ENCODE assay signal across 5 cellular contexts in the genomic region with DNA sequence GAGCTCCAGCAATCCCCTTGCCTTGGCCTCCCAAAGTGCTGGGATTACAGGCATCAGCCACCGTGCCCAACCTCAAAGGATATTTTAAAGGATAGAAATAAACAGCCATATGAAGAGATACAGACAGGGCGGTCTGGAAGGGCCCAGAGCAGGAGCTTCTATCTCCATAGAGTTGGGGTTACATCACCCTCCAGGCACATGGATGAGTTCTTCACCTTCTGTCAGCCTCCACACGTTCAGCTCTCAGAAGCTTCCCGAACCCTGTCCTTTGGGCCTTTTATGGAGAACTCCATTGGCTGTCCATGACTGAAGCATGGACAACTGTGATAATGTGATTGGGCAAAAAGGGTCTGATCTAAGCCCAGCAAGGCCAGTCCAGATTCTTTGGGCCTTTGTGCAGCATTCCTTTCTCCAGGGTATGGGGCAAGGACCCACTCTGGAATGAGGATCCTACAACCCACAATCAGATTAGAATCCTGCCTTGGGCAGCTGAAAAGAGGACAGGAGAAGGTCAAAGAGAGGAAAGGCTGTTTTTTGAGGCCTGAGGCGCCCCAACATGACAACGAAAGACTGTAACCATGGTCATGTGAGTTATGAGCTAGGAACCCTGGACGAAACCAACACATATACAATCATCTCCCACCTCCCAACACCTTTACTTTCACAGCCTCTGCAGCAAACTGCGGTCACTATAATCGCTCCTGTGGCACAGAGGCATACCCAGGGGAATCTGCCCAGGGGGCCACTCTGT. TPM values are rescaled to one million over a fixed set of nuclear protein-coding genes. Genes with fewer than 3 reads are reported as not detected.
DNase-seq lines count a peak whose midpoint lies in the region; ATAC-seq, FAIRE-seq and TF ChIP-seq lines count a peak whose summit lies in the region.
"Not testable (repeated sequence)": the region's sequence is repeated elsewhere in the genome, so short reads cannot be mapped to it uniquely, and the experiment has no call there.

No MANE protein-coding gene starts in this region.

- in situ Hi-C loops in HepG2 (cut with HindIII; ENCODE audit: extremely low pct_ligation_motif_present, low pct_unique_long_range_greater_than_20kb), result not testable (repeated sequence)

- H3K4me3 Mint-ChIP-seq in osteocyte (ENCODE audit: unreplicated experiment), result not testable (repeated sequence)

- H3K36me3 Mint-ChIP-seq in osteocyte (ENCODE audit: unreplicated experiment), result not testable (repeated sequence)

- not testable (repeated sequence) for H3K9me3 ChIP-seq in HepG2 (ENCODE audit: low read length)

- peak; percentile 8 for ATAC-seq in HepG2

- not testable (repeated sequence) for BruUV-seq in HepG2 (replicated peaks; lab: Mats Ljungman, UMichigan)

- TF ChIP-seq POLR2A in GM12891 (IDR thresholded peaks at IDR 0.05; ENCODE audit: low read depth, low read length), result not testable (repeated sequence)
- TF ChIP-seq POLR2A in HepG2 (IDR thresholded peaks at IDR 0.05; ENCODE audit: insufficient read depth in 1 of 2, low read depth in 2 of 2, low read length in 2 of 2), result peak in 1 of 2 experiments; percentile 46; a peak in 2 of 4 replicates

- intact Hi-C loops in HepG2 (cut with micrococcal nuclease; ENCODE audit: unreplicated experiment), result not testable (repeated sequence)

- not testable (repeated sequence) for H3K79me2 ChIP-seq in HepG2 (ENCODE audit: insufficient read depth, low read length)

- not testable (repeated sequence) for H4K20me1 ChIP-seq in HepG2 (ENCODE audit: insufficient read depth, low read length)

- H3K27ac ChIP-seq in RWPE1 (0 out of 2 replicates have a peak overlapping the region, but pooled peaks have one; percentile 75), HepG2 (ENCODE audit: extremely low read length, insufficient read depth, low read length) (peak overlapping the region; percentile 83)

- not testable (repeated sequence) for TF ChIP-seq CTCF in RWPE1 (conservative IDR thresholded peaks at IDR 0.05; ENCODE audit: low read depth); bronchial epithelial cell (IDR thresholded peaks at IDR 0.05; ENCODE audit: insufficient read depth, low read length, severe bottlenecking); HepG2 (CRISPR knock-in tag; IDR thresholded peaks at IDR 0.05); osteocyte (IDR thresholded peaks at IDR 0.05)

- H3K4me1 Mint-ChIP-seq in osteocyte (ENCODE audit: unreplicated experiment), result not testable (repeated sequence)

- peak overlapping the region; percentile 59; the same call in 1 of the 2 replicates for H3K9ac ChIP-seq in HepG2 (ENCODE audit: insufficient read depth, low read depth, low read length)

- not testable (repeated sequence) for H3K27me3 Mint-ChIP-seq in osteocyte (ENCODE audit: unreplicated experiment)

- DNase-seq in GM12891 (ENCODE audit: insufficient read length, low spot score); RWPE1 (ENCODE audit: low spot score); bronchial epithelial cell (ENCODE audit: low read depth); HepG2 (ENCODE audit: low spot score); osteocyte (ENCODE audit: extremely low spot score, unreplicated experiment): not testable (repeated sequence)

- H3K4me1 ChIP-seq in HepG2 (ENCODE audit: insufficient read depth, low read length), result peaks cover 66% of the 10 kb centered on the region

- not testable (repeated sequence) for H3K4me2 ChIP-seq in HepG2 (ENCODE audit: low read depth, low read length)

- not testable (repeated sequence) for H3K4me3 ChIP-seq in bronchial epithelial cell (ENCODE audit: low read depth, low read length); HepG2 (replicated peaks in 1 of 3; ENCODE audit: insufficient read depth in 1 of 3, low read depth in 2 of 3, low read length in 3 of 3)

- not testable (repeated sequence) for H3K27me3 ChIP-seq in bronchial epithelial cell (ENCODE audit: control insufficient read depth, insufficient read depth, low read length); HepG2 (ENCODE audit: control insufficient read depth in 1 of 2, insufficient read depth in 2 of 2, low read length in 2 of 2)

- H2AFZ ChIP-seq in HepG2 (ENCODE audit: low read length), result not testable (repeated sequence)

- not testable (repeated sequence) for H3K9me3 Mint-ChIP-seq in osteocyte (ENCODE audit: unreplicated experiment)

- peak; percentile 84 for FAIRE-seq in GM12891 (lab: Jason Lieb, UNC)
- FAIRE-seq in bronchial epithelial cell (lab: Jason Lieb, UNC), result peak; percentile 99
- FAIRE-seq in HepG2 (lab: Jason Lieb, UNC), result peak; percentile 73

- TF ChIP-seq EP300 in HepG2 (IDR thresholded peaks at IDR 0.05; ENCODE audit: low read depth in 2 of 2, low read length in 2 of 2); HepG2 (CRISPR knock-in tag; IDR thresholded peaks at IDR 0.05; ENCODE audit: borderline replicate concordance): not testable (repeated sequence)

- H3K36me3 ChIP-seq in bronchial epithelial cell (ENCODE audit: control insufficient read depth, insufficient read depth, low read length), result peaks cover 13% of the 10 kb centered on the region
- H3K36me3 ChIP-seq in HepG2 (replicated peaks in 1 of 2; ENCODE audit: control insufficient read depth in 1 of 2, insufficient read depth in 2 of 2, low read length in 2 of 2), result peaks cover 0 to 14% of the 10 kb centered on the region in 2 experiments; a peak in 3 of 5 replicates

- peak overlapping the region; percentile 34 for H3K27ac Mint-ChIP-seq in osteocyte (ENCODE audit: unreplicated experiment)

- 89% methylated on average over 9 of the region's 9 CpGs for WGBS in HepG2 (ENCODE audit: low lambda C conversion rate)

- POLR2A ChIA-PET in RWPE1 (lab: Yijun Ruan, JAX; ENCODE audit: low non-redundant PET) (interaction anchor here (0.6 kb wide), 1 partner anchor 360 kb away, joined by 4 read pairs; no protein-coding TSS in a partner anchor), HepG2 (lab: Yijun Ruan, JAX) (interaction anchor here (0.6 to 6.1 kb wide), 7 partner anchors 8 to 413 kb away, joined by 3 to 45 read pairs (median 12); partner anchors contain the start of gene NAGLU)

- CTCF ChIA-PET in RWPE1 (lab: Yijun Ruan, JAX); HepG2 (lab: Yijun Ruan, JAX; ENCODE audit: low intra/inter-chr PET ratio, low total read pairs): not testable (repeated sequence)

- not testable (repeated sequence) for TF ChIP-seq RAD21 in HepG2 (CRISPR knock-in tag; IDR thresholded peaks at IDR 0.05)

RNA-seq across cellular contexts. Expression of gene HSD17B1, which starts 6.8 kb away (rescaled TPM):
- polyA plus RNA-seq in GM12891 (2012; ENCODE audit: low read depth, missing spikeins), result 0.72 TPM
- total RNA-seq in bronchial epithelial cell, result 7.4 and 22.8 TPM in 2 replicates
- total RNA-seq in HepG2 (2016; rRNA removed; fragmentation: Illumina TruSeq; extraction: Trizol), result 0.77 and 0.93 TPM in 2 replicates
- total RNA-seq in HepG2 (2016; cell fraction: cytosol; rRNA removed; fragmentation: Illumina TruSeq; extraction: Trizol; ENCODE audit: low read depth), result 0.88 and 1.6 TPM in 2 replicates
- total RNA-seq in HepG2 (2016; cell fraction: insoluble cytoplasmic fraction; rRNA removed; fragmentation: Illumina TruSeq; extraction: Trizol), result 1.00 and 1.1 TPM in 2 replicates
- total RNA-seq in HepG2 (2016; cell fraction: membrane; rRNA removed; fragmentation: Illumina TruSeq; extraction: Trizol), result 0.71 and 0.90 TPM in 2 replicates
- 0.53 and 1.1 TPM in 2 replicates for total RNA-seq in HepG2 (2016; cell fraction: nucleus; rRNA removed; fragmentation: Illumina TruSeq; extraction: Trizol)
- polyA plus RNA-seq in HepG2 (2011; rRNA removed), result 0.34 and 0.54 TPM in 2 replicates
- polyA plus RNA-seq in HepG2 (2011; cell fraction: cytosol; rRNA removed), result 0.22 and 0.75 TPM in 2 replicates
- polyA plus RNA-seq in HepG2 (2011; cell fraction: nucleus; rRNA removed), result 2.1 and 2.9 TPM in 2 replicates
- polyA plus RNA-seq in HepG2 (2012), result 3.1 and 4.6 TPM in 2 replicates
- 0.66 and 0.93 TPM in 2 replicates for polyA plus RNA-seq in HepG2 (2016; cell fraction: cytosol; fragmentation: Illumina TruSeq; extraction: Trizol; ENCODE audit: low read depth)
- 0.40 and 0.55 TPM in 2 replicates for polyA plus RNA-seq in HepG2 (2016; cell fraction: insoluble cytoplasmic fraction; fragmentation: Illumina TruSeq; extraction: Trizol; ENCODE audit: low read depth)
- polyA plus RNA-seq in HepG2 (2016; cell fraction: membrane; fragmentation: Illumina TruSeq; extraction: Trizol; ENCODE audit: low read depth), result 0.49 TPM in 2 replicates
- 1.3 and 1.4 TPM in 2 replicates for polyA plus RNA-seq in HepG2 (2016; cell fraction: nucleus; fragmentation: Illumina TruSeq; extraction: Trizol; ENCODE audit: insufficient read depth, low read depth)
- 0.94 and 1.4 TPM in 2 replicates for polyA minus RNA-seq in HepG2 (2011; rRNA and poly(A)+ RNA removed; ENCODE audit: low replicate concordance)
- polyA minus RNA-seq in HepG2 (2011; cell fraction: cytosol; rRNA and poly(A)+ RNA removed), result 0.62 and 0.89 TPM in 2 replicates
- polyA minus RNA-seq in HepG2 (2011; cell fraction: nucleus; rRNA and poly(A)+ RNA removed), result 1.2 and 1.3 TPM in 2 replicates
- 1.2 and 1.4 TPM in 2 replicates for total RNA-seq in osteocyte

RNA-seq across cellular contexts. Expression of gene NAGLU, which starts 9.9 kb away (rescaled TPM):
- polyA plus RNA-seq in GM12891 (2012; ENCODE audit: low read depth, missing spikeins), result 13.7 TPM
- 8.4 and 14.2 TPM in 2 replicates for total RNA-seq in bronchial epithelial cell
- total RNA-seq in HepG2 (2016; rRNA removed; fragmentation: Illumina TruSeq; extraction: Trizol), result 13.1 and 40.1 TPM in 2 replicates
- total RNA-seq in HepG2 (2016; cell fraction: cytosol; rRNA removed; fragmentation: Illumina TruSeq; extraction: Trizol; ENCODE audit: low read depth), result 11.7 and 11.8 TPM in 2 replicates
- 11.6 and 40.3 TPM in 2 replicates for total RNA-seq in HepG2 (2016; cell fraction: insoluble cytoplasmic fraction; rRNA removed; fragmentation: Illumina TruSeq; extraction: Trizol)
- 16.4 and 17.9 TPM in 2 replicates for total RNA-seq in HepG2 (2016; cell fraction: membrane; rRNA removed; fragmentation: Illumina TruSeq; extraction: Trizol)
- 46.8 and 52.2 TPM in 2 replicates for total RNA-seq in HepG2 (2016; cell fraction: nucleus; rRNA removed; fragmentation: Illumina TruSeq; extraction: Trizol)
- polyA plus RNA-seq in HepG2 (2011; rRNA removed), result 28.2 and 29.4 TPM in 2 replicates
- 19.2 and 36.3 TPM in 2 replicates for polyA plus RNA-seq in HepG2 (2011; cell fraction: cytosol; rRNA removed)
- polyA plus RNA-seq in HepG2 (2011; cell fraction: nucleus; rRNA removed), result 76.6 and 98.9 TPM in 2 replicates
- 20.7 and 21.0 TPM in 2 replicates for polyA plus RNA-seq in HepG2 (2012)
- 8.0 and 8.6 TPM in 2 replicates for polyA plus RNA-seq in HepG2 (2016; cell fraction: cytosol; fragmentation: Illumina TruSeq; extraction: Trizol; ENCODE audit: low read depth)
- polyA plus RNA-seq in HepG2 (2016; cell fraction: insoluble cytoplasmic fraction; fragmentation: Illumina TruSeq; extraction: Trizol; ENCODE audit: low read depth), result 12.0 and 16.4 TPM in 2 replicates
- polyA plus RNA-seq in HepG2 (2016; cell fraction: membrane; fragmentation: Illumina TruSeq; extraction: Trizol; ENCODE audit: low read depth), result 11.8 and 12.2 TPM in 2 replicates
- 83.1 and 85.8 TPM in 2 replicates for polyA plus RNA-seq in HepG2 (2016; cell fraction: nucleus; fragmentation: Illumina TruSeq; extraction: Trizol; ENCODE audit: insufficient read depth, low read depth)
- polyA minus RNA-seq in HepG2 (2011; rRNA and poly(A)+ RNA removed; ENCODE audit: low replicate concordance), result 23.9 and 52.5 TPM in 2 replicates
- polyA minus RNA-seq in HepG2 (2011; cell fraction: cytosol; rRNA and poly(A)+ RNA removed), result 17.1 and 17.5 TPM in 2 replicates
- polyA minus RNA-seq in HepG2 (2011; cell fraction: nucleus; rRNA and poly(A)+ RNA removed), result 31.7 and 32.4 TPM in 2 replicates
- total RNA-seq in osteocyte, result 86.5 and 96.6 TPM in 2 replicates

RNA-seq across cellular contexts. Expression of gene COASY, which starts 16.0 kb away (rescaled TPM):
- polyA plus RNA-seq in GM12891 (2012; ENCODE audit: low read depth, missing spikeins), result 61.8 TPM
- total RNA-seq in bronchial epithelial cell (9.0 and 18.4 TPM in 2 replicates), HepG2 (2016; rRNA removed; fragmentation: Illumina TruSeq; extraction: Trizol) (90.7 and 115 TPM in 2 replicates), osteocyte (51.7 and 62.7 TPM in 2 replicates)
- 22.2 and 24.7 TPM in 2 replicates for total RNA-seq in HepG2 (2016; cell fraction: cytosol; rRNA removed; fragmentation: Illumina TruSeq; extraction: Trizol; ENCODE audit: low read depth)
- 99.1 and 105 TPM in 2 replicates for total RNA-seq in HepG2 (2016; cell fraction: insoluble cytoplasmic fraction; rRNA removed; fragmentation: Illumina TruSeq; extraction: Trizol)
- 64.5 and 68.5 TPM in 2 replicates for total RNA-seq in HepG2 (2016; cell fraction: membrane; rRNA removed; fragmentation: Illumina TruSeq; extraction: Trizol)
- total RNA-seq in HepG2 (2016; cell fraction: nucleus; rRNA removed; fragmentation: Illumina TruSeq; extraction: Trizol), result 102 and 126 TPM in 2 replicates
- polyA plus RNA-seq in HepG2 (2011; rRNA removed), result 125 and 158 TPM in 2 replicates
- 60.6 and 76.3 TPM in 2 replicates for polyA plus RNA-seq in HepG2 (2011; cell fraction: cytosol; rRNA removed)
- polyA plus RNA-seq in HepG2 (2011; cell fraction: nucleus; rRNA removed), result 464 and 551 TPM in 2 replicates
- polyA plus RNA-seq in HepG2 (2012), result 189 and 231 TPM in 2 replicates
- 24.2 and 25.6 TPM in 2 replicates for polyA plus RNA-seq in HepG2 (2016; cell fraction: cytosol; fragmentation: Illumina TruSeq; extraction: Trizol; ENCODE audit: low read depth)
- polyA plus RNA-seq in HepG2 (2016; cell fraction: insoluble cytoplasmic fraction; fragmentation: Illumina TruSeq; extraction: Trizol; ENCODE audit: low read depth), result 120 and 149 TPM in 2 replicates
- 59.9 and 61.3 TPM in 2 replicates for polyA plus RNA-seq in HepG2 (2016; cell fraction: membrane; fragmentation: Illumina TruSeq; extraction: Trizol; ENCODE audit: low read depth)
- 256 and 260 TPM in 2 replicates for polyA plus RNA-seq in HepG2 (2016; cell fraction: nucleus; fragmentation: Illumina TruSeq; extraction: Trizol; ENCODE audit: insufficient read depth, low read depth)
- 127 and 141 TPM in 2 replicates for polyA minus RNA-seq in HepG2 (2011; rRNA and poly(A)+ RNA removed; ENCODE audit: low replicate concordance)
- 69.1 and 69.4 TPM in 2 replicates for polyA minus RNA-seq in HepG2 (2011; cell fraction: cytosol; rRNA and poly(A)+ RNA removed)
- polyA minus RNA-seq in HepG2 (2011; cell fraction: nucleus; rRNA and poly(A)+ RNA removed), result 69.1 and 80.1 TPM in 2 replicates

RNA-seq across cellular contexts. Expression of gene MLX, which starts 21.0 kb away (rescaled TPM):
- polyA plus RNA-seq in GM12891 (2012; ENCODE audit: low read depth, missing spikeins), result 30.3 TPM
- 28.3 and 33.2 TPM in 2 replicates for total RNA-seq in bronchial epithelial cell
- 38.9 and 40.2 TPM in 2 replicates for total RNA-seq in HepG2 (2016; rRNA removed; fragmentation: Illumina TruSeq; extraction: Trizol)
- total RNA-seq in HepG2 (2016; cell fraction: cytosol; rRNA removed; fragmentation: Illumina TruSeq; extraction: Trizol; ENCODE audit: low read depth), result 28.0 and 30.5 TPM in 2 replicates
- 37.2 and 39.5 TPM in 2 replicates for total RNA-seq in HepG2 (2016; cell fraction: insoluble cytoplasmic fraction; rRNA removed; fragmentation: Illumina TruSeq; extraction: Trizol)
- total RNA-seq in HepG2 (2016; cell fraction: membrane; rRNA removed; fragmentation: Illumina TruSeq; extraction: Trizol), result 34.6 and 39.3 TPM in 2 replicates
- 34.5 and 44.1 TPM in 2 replicates for total RNA-seq in HepG2 (2016; cell fraction: nucleus; rRNA removed; fragmentation: Illumina TruSeq; extraction: Trizol)
- polyA plus RNA-seq in HepG2 (2011; rRNA removed), result 74.4 and 85.4 TPM in 2 replicates
- 53.2 and 55.1 TPM in 2 replicates for polyA plus RNA-seq in HepG2 (2011; cell fraction: cytosol; rRNA removed)
- polyA plus RNA-seq in HepG2 (2011; cell fraction: nucleus; rRNA removed), result 173 and 195 TPM in 2 replicates
- 41.9 and 49.7 TPM in 2 replicates for polyA plus RNA-seq in HepG2 (2012)
- polyA plus RNA-seq in HepG2 (2016; cell fraction: cytosol; fragmentation: Illumina TruSeq; extraction: Trizol; ENCODE audit: low read depth), result 14.9 and 18.6 TPM in 2 replicates
- 55.1 and 57.7 TPM in 2 replicates for polyA plus RNA-seq in HepG2 (2016; cell fraction: insoluble cytoplasmic fraction; fragmentation: Illumina TruSeq; extraction: Trizol; ENCODE audit: low read depth)
- 24.6 and 25.0 TPM in 2 replicates for polyA plus RNA-seq in HepG2 (2016; cell fraction: membrane; fragmentation: Illumina TruSeq; extraction: Trizol; ENCODE audit: low read depth)
- 99.9 and 109 TPM in 2 replicates for polyA plus RNA-seq in HepG2 (2016; cell fraction: nucleus; fragmentation: Illumina TruSeq; extraction: Trizol; ENCODE audit: insufficient read depth, low read depth)
- 81.6 and 104 TPM in 2 replicates for polyA minus RNA-seq in HepG2 (2011; rRNA and poly(A)+ RNA removed; ENCODE audit: low replicate concordance)
- 29.7 and 33.3 TPM in 2 replicates for polyA minus RNA-seq in HepG2 (2011; cell fraction: cytosol; rRNA and poly(A)+ RNA removed)
- 50.6 and 76.5 TPM in 2 replicates for polyA minus RNA-seq in HepG2 (2011; cell fraction: nucleus; rRNA and poly(A)+ RNA removed)
- total RNA-seq in osteocyte, result 34.6 and 35.8 TPM in 2 replicates

RNA-seq across cellular contexts. Expression of gene PSMC3IP, which starts 31.6 kb away (rescaled TPM):
- polyA plus RNA-seq in GM12891 (2012; ENCODE audit: low read depth, missing spikeins), result 15.2 TPM
- 1.3 and 2.0 TPM in 2 replicates for total RNA-seq in bronchial epithelial cell
- total RNA-seq in HepG2 (2016; rRNA removed; fragmentation: Illumina TruSeq; extraction: Trizol), result 20.1 and 22.4 TPM in 2 replicates
- total RNA-seq in HepG2 (2016; cell fraction: cytosol; rRNA removed; fragmentation: Illumina TruSeq; extraction: Trizol; ENCODE audit: low read depth), result 25.7 and 27.1 TPM in 2 replicates
- 19.5 and 23.7 TPM in 2 replicates for total RNA-seq in HepG2 (2016; cell fraction: insoluble cytoplasmic fraction; rRNA removed; fragmentation: Illumina TruSeq; extraction: Trizol)
- total RNA-seq in HepG2 (2016; cell fraction: membrane; rRNA removed; fragmentation: Illumina TruSeq; extraction: Trizol), result 36.3 and 38.4 TPM in 2 replicates
- total RNA-seq in HepG2 (2016; cell fraction: nucleus; rRNA removed; fragmentation: Illumina TruSeq; extraction: Trizol), result 19.9 and 24.0 TPM in 2 replicates
- 5.5 and 6.5 TPM in 2 replicates for polyA plus RNA-seq in HepG2 (2011; rRNA removed)
- 3.1 and 3.3 TPM in 2 replicates for polyA plus RNA-seq in HepG2 (2011; cell fraction: cytosol; rRNA removed)
- polyA plus RNA-seq in HepG2 (2011; cell fraction: nucleus; rRNA removed), result 15.1 and 18.7 TPM in 2 replicates
- 6.5 and 8.5 TPM in 2 replicates for polyA plus RNA-seq in HepG2 (2012)
- 36.9 and 41.0 TPM in 2 replicates for polyA plus RNA-seq in HepG2 (2016; cell fraction: cytosol; fragmentation: Illumina TruSeq; extraction: Trizol; ENCODE audit: low read depth)
- polyA plus RNA-seq in HepG2 (2016; cell fraction: insoluble cytoplasmic fraction; fragmentation: Illumina TruSeq; extraction: Trizol; ENCODE audit: low read depth), result 31.0 and 31.1 TPM in 2 replicates
- polyA plus RNA-seq in HepG2 (2016; cell fraction: membrane; fragmentation: Illumina TruSeq; extraction: Trizol; ENCODE audit: low read depth), result 41.0 and 42.1 TPM in 2 replicates
- 56.5 and 60.1 TPM in 2 replicates for polyA plus RNA-seq in HepG2 (2016; cell fraction: nucleus; fragmentation: Illumina TruSeq; extraction: Trizol; ENCODE audit: insufficient read depth, low read depth)
- 2.7 and 15.4 TPM in 2 replicates for polyA minus RNA-seq in HepG2 (2011; rRNA and poly(A)+ RNA removed; ENCODE audit: low replicate concordance)
- polyA minus RNA-seq in HepG2 (2011; cell fraction: cytosol; rRNA and poly(A)+ RNA removed), result 1.6 and 2.4 TPM in 2 replicates
- polyA minus RNA-seq in HepG2 (2011; cell fraction: nucleus; rRNA and poly(A)+ RNA removed), result 9.1 and 9.4 TPM in 2 replicates
- total RNA-seq in osteocyte, result 5.5 and 5.6 TPM in 2 replicates
